28 cellular contexts compared by ENCODE assay signal in the genomic region with DNA sequence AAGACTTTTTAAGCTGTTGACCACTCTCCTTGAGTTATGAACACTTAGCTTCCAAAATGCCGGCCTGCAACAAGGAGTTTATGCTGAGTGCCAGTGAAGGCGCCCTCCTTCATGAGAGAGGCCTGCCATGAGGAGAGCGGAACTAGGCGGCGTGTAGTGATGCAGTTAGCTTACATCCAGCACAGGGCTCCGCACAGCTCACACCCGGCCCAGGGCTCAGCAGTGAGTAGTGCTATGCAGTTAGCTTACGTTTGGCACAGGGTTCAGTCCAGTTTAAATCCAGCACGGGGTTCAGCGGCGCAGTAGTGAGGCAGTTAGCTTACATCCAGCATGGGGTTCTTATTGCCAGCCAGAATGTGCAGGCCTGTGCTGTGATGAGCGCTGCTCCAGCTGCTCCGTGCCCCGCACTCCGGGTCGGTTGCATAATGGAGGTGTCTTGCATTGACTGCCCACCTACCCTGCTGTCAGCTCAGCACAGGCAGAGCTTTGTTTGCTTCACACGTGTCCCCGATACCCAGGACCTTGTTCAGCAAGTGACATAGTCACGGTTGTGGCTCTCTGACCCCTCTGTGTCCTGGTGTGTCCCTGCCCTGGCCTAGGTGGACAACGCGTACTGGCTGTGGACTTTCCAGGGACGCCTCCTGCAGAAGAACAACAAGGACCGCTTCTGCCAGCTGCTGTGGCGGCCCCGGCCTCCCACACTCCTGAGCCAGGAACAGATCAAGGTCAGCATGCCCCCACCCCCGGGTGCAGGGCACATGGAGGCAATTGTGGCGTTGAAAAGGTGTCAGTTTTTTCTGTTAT. TPM values are rescaled to one million over a fixed set of nuclear protein-coding genes. Genes with fewer than 3 reads are reported as not detected.
DNase-seq lines count a peak whose midpoint lies in the region; ATAC-seq, FAIRE-seq and TF ChIP-seq lines count a peak whose summit lies in the region.
"Had no signal": no experiment of that assay in that cellular context is flagged by ENCODE, and none has a peak within 500 bp of the region (broad histone marks: within the 10 kb centered on the region; RNA-seq: fewer than 3 reads in every experiment).

No MANE protein-coding gene starts in this region.

- H3K9me2 ChIP-seq in GM23338 (ENCODE audit: insufficient read depth) = no peaks in the 10 kb centered on the region

- H3F3A ChIP-seq in GM23338 (replicated peaks; ENCODE audit: low read depth) = peaks cover 40% of the 10 kb centered on the region

- no peak for DNase-seq in activated CD4-positive, alpha-beta T cell treated with anti-CD3 and anti-CD28 coated beads for 36 hours
- no peak for DNase-seq in activated CD4-positive, alpha-beta T cell treated with anti-CD3 and anti-CD28 coated beads for 48 hours
- DNase-seq in GM23338 (ENCODE audit: low spot score) (no peak), caudate nucleus (lab: John Stamatoyannopoulos, UW) (peak in 27 of 61 donors; percentile 3 to 74 (median 33)), nephron progenitor cell (no peak), small intestine (no peak), MCF 10A (ENCODE audit: unreplicated experiment) (no peak)
- DNase-seq: activated naive CD8-positive, alpha-beta T cell treated with anti-CD3 and anti-CD28 coated beads, Interleukin-2, amount 10 ng/mL, durations not matched to agents 7 days and 5 days; dermis blood vessel endothelial cell; DMS79 treated with DMSO at 0.1 percent for 48 hours; endodermal cell; foreskin fibroblast; GDM1; islet precursor cell; KBM-7; NCI-H1105 treated with DMSO at 0.1 percent for 48 hours; NCI-H187 treated with DMSO at 0.1 percent for 48 hours; NCI-H524 treated with DMSO at 0.1 percent for 48 hours; occipital lobe; stimulated activated naive B cell treated with anti-CD40 and anti-IgM and Interleukin-4, amounts not matched to agents 10 μg/mL and 1 μg/mL and 100 μg/mL, for 72 hours; T-helper 2 cell had no signal

- POLR2A ChIA-PET in activated CD4-positive, alpha-beta T cell treated with anti-CD3 and anti-CD28 coated beads for 36 hours (lab: Charles Lee) = interaction anchor here (0.6 kb wide), 2 partner anchors 11 to 23 kb away, joined by 3 read pairs; no protein-coding TSS in a partner anchor
- POLR2A ChIA-PET in MCF 10A (lab: Yijun Ruan, JAX) = interaction anchor here (1.2 to 1.6 kb wide), 2 partner anchors 9 to 23 kb away, joined by 3 to 5 read pairs; no protein-coding TSS in a partner anchor

- peaks cover 3% of the 10 kb centered on the region for H3K4me1 Mint-ChIP-seq in activated CD4-positive, alpha-beta T cell treated with anti-CD3 and anti-CD28 coated beads for 36 hours
- no peaks in the 10 kb centered on the region; the same call in 2 of the 3 replicates for H3K4me1 Mint-ChIP-seq in GM23338
- H3K4me1 Mint-ChIP-seq in nephron progenitor cell = no peaks in the 10 kb centered on the region
- peaks cover 15% of the 10 kb centered on the region for H3K4me1 Mint-ChIP-seq in MCF 10A (ENCODE audit: insufficient read depth, unreplicated experiment)
- H3K4me1 Mint-ChIP-seq: endodermal cell, mesothelial cell of epicardium had no signal

- peaks cover 72% of the 10 kb centered on the region for H3K36me3 Mint-ChIP-seq in activated CD4-positive, alpha-beta T cell treated with anti-CD3 and anti-CD28 coated beads for 36 hours (ENCODE audit: low read depth)
- H3K36me3 Mint-ChIP-seq in GM23338 (ENCODE audit: low read depth) (peaks cover 94% of the 10 kb centered on the region), nephron progenitor cell (ENCODE audit: low read depth) (peaks cover 71% of the 10 kb centered on the region), MCF 10A (ENCODE audit: insufficient read depth, unreplicated experiment) (peaks cover 98% of the 10 kb centered on the region)

- no peak overlapping the region for H3K4me3 Mint-ChIP-seq in activated CD4-positive, alpha-beta T cell treated with anti-CD3 and anti-CD28 coated beads for 36 hours
- H3K4me3 Mint-ChIP-seq in GM23338 (no peak overlapping the region), nephron progenitor cell (no peak overlapping the region), MCF 10A (ENCODE audit: unreplicated experiment) (no peak overlapping the region)
- H3K4me3 Mint-ChIP-seq: activated naive CD8-positive, alpha-beta T cell treated with anti-CD3 and anti-CD28 coated beads, Interleukin-2, amount 10 ng/mL, durations not matched to agents 7 days and 5 days; endodermal cell; mesothelial cell of epicardium had no signal

- H3K27ac Mint-ChIP-seq in activated CD4-positive, alpha-beta T cell treated with anti-CD3 and anti-CD28 coated beads for 36 hours = peak overlapping the region; percentile 43
- H3K27ac Mint-ChIP-seq in GM23338 (peak overlapping the region; percentile 60; the same call in 1 of the 2 replicates), nephron progenitor cell (peak overlapping the region; percentile 88), MCF 10A (ENCODE audit: low read depth, unreplicated experiment) (no peak overlapping the region)
- H3K27ac Mint-ChIP-seq: activated naive CD8-positive, alpha-beta T cell treated with anti-CD3 and anti-CD28 coated beads, Interleukin-2, amount 10 ng/mL, durations not matched to agents 7 days and 5 days; endodermal cell; mesothelial cell of epicardium; stimulated activated naive B cell treated with anti-CD40 and anti-IgM and Interleukin-4, amounts not matched to agents 10 μg/mL and 1 μg/mL and 100 μg/mL, for 72 hours had no signal

- intact Hi-C loops in activated CD4-positive, alpha-beta T cell treated with anti-CD3 and anti-CD28 coated beads for 36 hours (cut with DNase I, micrococcal nuclease) = no loop called here
- intact Hi-C loops in MCF 10A (cut with micrococcal nuclease) = no loop called here

- H3K27ac ChIP-seq in GM23338 (ENCODE audit: low read depth) = no peak overlapping the region
- H3K27ac ChIP-seq in caudate nucleus (ENCODE audit: low read depth, low read length) = peak overlapping the region; percentile 61
- H3K27ac ChIP-seq in small intestine (ENCODE audit: low read depth in 1 of 2, low read length in 1 of 2) = no peak overlapping the region
- H3K27ac ChIP-seq: 22Rv1, C4-2B, esophagus muscularis mucosa, suprapubic skin had no signal

- H3K9me3 Mint-ChIP-seq in activated CD4-positive, alpha-beta T cell treated with anti-CD3 and anti-CD28 coated beads for 36 hours (ENCODE audit: low read depth) = no peaks in the 10 kb centered on the region
- H3K9me3 Mint-ChIP-seq in GM23338 = no peaks in the 10 kb centered on the region
- H3K9me3 Mint-ChIP-seq in nephron progenitor cell = no peaks in the 10 kb centered on the region
- no peaks in the 10 kb centered on the region for H3K9me3 Mint-ChIP-seq in MCF 10A (ENCODE audit: unreplicated experiment)
- H3K9me3 Mint-ChIP-seq: activated naive CD8-positive, alpha-beta T cell treated with anti-CD3 and anti-CD28 coated beads, Interleukin-2, amount 10 ng/mL, durations not matched to agents 7 days and 5 days; endodermal cell; mesothelial cell of epicardium; stimulated activated naive B cell treated with anti-CD40 and anti-IgM and Interleukin-4, amounts not matched to agents 10 μg/mL and 1 μg/mL and 100 μg/mL, for 72 hours had no signal

- WGBS in small intestine, 3 donors = 89 to 96% (median 94%) methylated on average over 26 to 27 of the region's 27 CpGs

- H3K79me2 ChIP-seq in GM23338 (replicated peaks; ENCODE audit: insufficient read depth) = peaks cover 59% of the 10 kb centered on the region

- H3K4me1 ChIP-seq in GM23338 (ENCODE audit: insufficient read depth) = no peaks in the 10 kb centered on the region
- no peaks in the 10 kb centered on the region for H3K4me1 ChIP-seq in small intestine (ENCODE audit: control insufficient read depth in 2 of 2, insufficient read depth in 1 of 2, low read depth in 1 of 2, low read length in 1 of 2)
- H3K4me1 ChIP-seq: esophagus muscularis mucosa had no signal

- FAIRE-seq in small intestine (lab: Jason Lieb, UNC) = no peak
- FAIRE-seq: astrocyte had no signal

- no peaks in the 10 kb centered on the region for H3K9me3 ChIP-seq in small intestine (ENCODE audit: control insufficient read depth, low read depth)
- H3K9me3 ChIP-seq: esophagus muscularis mucosa, suprapubic skin had no signal

- H3K4me3 ChIP-seq in GM23338 (no peak overlapping the region), small intestine (ENCODE audit: low read depth in 1 of 2, low read length in 2 of 2) (no peak overlapping the region)
- H3K4me3 ChIP-seq: esophagus muscularis mucosa, suprapubic skin had no signal

- ATAC-seq in activated CD4-positive, alpha-beta T cell treated with anti-CD3 and anti-CD28 coated beads for 36 hours = no peak
- ATAC-seq in GM23338 = no peak
- no peak for ATAC-seq in GM21717 (IDR thresholded peaks at IDR 0.05; ENCODE audit: unreplicated experiment)
- ATAC-seq: stimulated activated naive B cell treated with anti-CD40 and anti-IgM and Interleukin-4, amounts not matched to agents 10 μg/mL and 1 μg/mL and 100 μg/mL, for 72 hours had no signal

- CTCF ChIA-PET in activated CD4-positive, alpha-beta T cell treated with anti-CD3 and anti-CD28 coated beads for 36 hours (lab: Charles Lee) = interaction anchor here (0.7 to 1.0 kb wide), 3 partner anchors 32 to 90 kb away, joined by 3 read pairs; no protein-coding TSS in a partner anchor
- CTCF ChIA-PET in MCF 10A (lab: Yijun Ruan, JAX) = interaction anchor here (0.6 to 1.6 kb wide), 3 partner anchors 11 to 129 kb away, joined by 3 to 4 read pairs (median 3); no protein-coding TSS in a partner anchor

- no peak overlapping the region for H2AFZ ChIP-seq in GM23338

- H3K27me3 ChIP-seq in GM23338 (ENCODE audit: insufficient read depth) (no peaks in the 10 kb centered on the region), small intestine (ENCODE audit: control insufficient read depth in 2 of 2, insufficient read depth in 2 of 2, low read length in 2 of 2) (no peaks in the 10 kb centered on the region)
- H3K27me3 ChIP-seq: esophagus muscularis mucosa, suprapubic skin had no signal

- BruUV-seq in MCF 10A (replicated peaks; lab: Mats Ljungman, UMichigan) = no TSS peak

- H3K27me3 Mint-ChIP-seq in activated CD4-positive, alpha-beta T cell treated with anti-CD3 and anti-CD28 coated beads for 36 hours = no peaks in the 10 kb centered on the region
- peaks cover 26% of the 10 kb centered on the region for H3K27me3 Mint-ChIP-seq in GM23338 (ENCODE audit: insufficient read depth, low read depth, poor library complexity)
- H3K27me3 Mint-ChIP-seq in nephron progenitor cell (ENCODE audit: low read depth, poor library complexity) = no peaks in the 10 kb centered on the region
- no peaks in the 10 kb centered on the region for H3K27me3 Mint-ChIP-seq in MCF 10A (ENCODE audit: insufficient read depth, unreplicated experiment)
- H3K27me3 Mint-ChIP-seq: activated naive CD8-positive, alpha-beta T cell treated with anti-CD3 and anti-CD28 coated beads, Interleukin-2, amount 10 ng/mL, durations not matched to agents 7 days and 5 days; stimulated activated naive B cell treated with anti-CD40 and anti-IgM and Interleukin-4, amounts not matched to agents 10 μg/mL and 1 μg/mL and 100 μg/mL, for 72 hours had no signal

- H4K20me1 ChIP-seq in GM23338 (replicated peaks; ENCODE audit: insufficient read depth) = peaks cover 48% of the 10 kb centered on the region

- TF ChIP-seq CTCF in GM23338 (conservative IDR thresholded peaks at IDR 0.05; ENCODE audit: low read depth in 2 of 2) = no peak
- no peak for TF ChIP-seq CTCF in nephron progenitor cell (IDR thresholded peaks at IDR 0.05)
- no peak for TF ChIP-seq CTCF in MCF 10A (IDR thresholded peaks at IDR 0.05; ENCODE audit: unreplicated experiment)

- no peak overlapping the region for H3K4me2 ChIP-seq in GM23338

- H3K36me3 ChIP-seq in GM23338 (ENCODE audit: insufficient read depth) (peaks cover 74% of the 10 kb centered on the region), small intestine (ENCODE audit: control insufficient read depth in 2 of 2, insufficient read depth in 2 of 2, low read length in 2 of 2) (peaks cover 40 to 62% of the 10 kb centered on the region in 2 donors)

RNA-seq across cellular contexts. Expression of gene EIF3B, which starts 21.9 kb away (rescaled TPM):
- 100 to 1,000 TPM; 185 to 227 TPM for total RNA-seq in activated CD4-positive, alpha-beta T cell treated with anti-CD3 and anti-CD28 coated beads for 36 hours
- total RNA-seq in GM23338 (2014; rRNA removed; shearing (Covaris generic)) = 323 and 355 TPM in 2 replicates
- polyA plus RNA-seq in GM23338 (2016; fragmentation: Nextera tagmentation; extraction: Ambion mirVana) = 106 and 113 TPM in 2 replicates
- 10 to 100 TPM; 53.9 to 92.1 (median 69.4) TPM for polyA plus RNA-seq in small intestine
- 258 and 290 TPM in 2 replicates for total RNA-seq in MCF 10A (2022)

RNA-seq across cellular contexts. Expression of gene CHST12, which starts 26.9 kb away (rescaled TPM):
- total RNA-seq in activated CD4-positive, alpha-beta T cell treated with anti-CD3 and anti-CD28 coated beads for 36 hours = 1 to 10 TPM; 1.8 to 1.9 TPM
- total RNA-seq in GM23338 (2014; rRNA removed; shearing (Covaris generic)) = 10.1 and 12.0 TPM in 2 replicates
- polyA plus RNA-seq in GM23338 (2016; fragmentation: Nextera tagmentation; extraction: Ambion mirVana) (13.9 and 14.6 TPM in 2 replicates), small intestine (10 to 100 TPM in 1 of 3 donors, 1 to 10 TPM in 2; 1.8 to 10.9 (median 3.0) TPM)
- total RNA-seq in MCF 10A (2022) = 9.8 and 9.9 TPM in 2 replicates
